ENCODE assay signal across 21 cellular contexts in the genomic region with DNA sequence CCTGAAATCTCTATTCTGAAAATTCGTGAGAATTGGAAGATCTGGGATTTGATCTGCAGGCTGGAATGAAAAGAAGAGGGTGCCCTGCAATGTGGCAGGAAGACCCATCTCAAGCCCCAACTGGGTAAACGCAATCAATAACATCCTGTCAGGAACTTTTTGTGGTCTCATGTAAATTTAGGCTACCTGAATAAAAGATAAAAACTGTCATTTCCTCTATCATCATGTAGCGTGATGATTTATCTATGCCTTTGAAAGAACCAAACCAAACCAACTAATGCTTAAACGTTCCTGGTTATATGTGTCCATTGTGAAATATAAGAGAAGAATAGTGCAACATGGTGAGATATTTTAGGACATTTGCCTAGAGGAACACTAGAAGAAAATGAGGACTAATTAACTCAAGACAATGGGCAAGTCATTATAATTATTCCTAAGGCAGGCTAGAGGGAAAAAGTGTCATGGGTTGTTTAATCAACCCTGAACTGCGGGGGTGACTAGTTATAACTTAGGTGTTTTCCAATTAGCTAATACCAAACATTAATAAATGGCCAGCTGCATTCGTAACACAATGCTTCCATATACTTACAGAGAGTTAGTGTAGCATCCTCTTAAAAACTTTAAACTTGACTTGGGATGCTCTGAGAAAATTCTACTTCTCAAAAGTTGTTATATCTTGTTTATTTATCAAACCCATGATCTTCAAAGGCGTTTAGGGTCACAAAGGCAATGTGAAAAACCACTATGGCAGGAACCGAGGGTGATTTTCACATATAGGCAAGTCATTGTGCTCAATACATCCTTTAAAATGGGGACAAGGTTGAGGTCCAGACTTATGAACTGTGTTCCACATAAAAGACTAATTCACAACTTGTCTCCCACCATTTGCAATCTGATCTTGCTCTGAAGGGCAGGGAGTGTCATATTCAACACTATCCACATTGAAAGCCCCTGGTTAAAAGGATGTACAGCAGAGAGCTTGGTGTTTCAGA. TPM values are rescaled to one million over a fixed set of nuclear protein-coding genes. Genes with fewer than 3 reads are reported as not detected.
DNase-seq lines count a peak whose midpoint lies in the region; ATAC-seq, FAIRE-seq and TF ChIP-seq lines count a peak whose summit lies in the region.
"Had no signal": no experiment of that assay in that cellular context is flagged by ENCODE, and none has a peak within 500 bp of the region (broad histone marks: within the 10 kb centered on the region; RNA-seq: fewer than 3 reads in every experiment).

No MANE protein-coding gene starts in this region.

- FAIRE-seq in H54 (lab: Jason Lieb, UNC) (peak; percentile 57), RCC 7860 (lab: Jason Lieb, UNC) (no peak)
- FAIRE-seq: frontal cortex, keratinocyte had no signal

- peaks cover 7% of the 10 kb centered on the region for H3K27me3 Mint-ChIP-seq in activated T-helper 2 cell treated with anti-CD3 and anti-CD28 coated beads, Interferon-gamma antibody, Interleukin-2, Interleukin-4, amounts not matched to agents 10 μg/mL and 5 μg/mL and 100 μg/mL, durations not matched to agents 14 hours and 24 hours and 36 hours (ENCODE audit: low read depth)
- peaks cover 29 to 50% (median 34%) of the 10 kb centered on the region in 3 donors for H3K27me3 Mint-ChIP-seq in naive B cell

- ATAC-seq in naive B cell (ENCODE audit: low read depth in 2 of 2), result peak; percentile 52 to 60
- no peak for ATAC-seq in GM19023 (IDR thresholded peaks at IDR 0.05; ENCODE audit: unreplicated experiment)
- ATAC-seq: activated T-cell treated with anti-CD3 and anti-CD28 coated beads, Interleukin-2, amount 50 U/mL, for 72 hours; upper lobe of right lung had no signal

- no peak for TF ChIP-seq POLR2A in H54 (IDR thresholded peaks at IDR 0.05; ENCODE audit: low read depth, low read length)

- no peaks in the 10 kb centered on the region for H3K36me3 ChIP-seq in DOHH2 (ENCODE audit: control insufficient read depth, low read length)
- H3K36me3 ChIP-seq: upper lobe of right lung had no signal

- H3K4me3 ChIP-seq in DOHH2 (ENCODE audit: low read length), result peak overlapping the region; percentile 26
- H3K4me3 ChIP-seq: lung, upper lobe of right lung had no signal

- no peak overlapping the region for H3K27ac ChIP-seq in DOHH2 (ENCODE audit: low read depth, low read length)
- H3K27ac ChIP-seq: parathyroid adenoma, upper lobe of right lung, VCaP had no signal

- H3K4me3 Mint-ChIP-seq in activated T-helper 2 cell treated with anti-CD3 and anti-CD28 coated beads, Interferon-gamma antibody, Interleukin-2, Interleukin-4, amounts not matched to agents 10 μg/mL and 5 μg/mL and 100 μg/mL, durations not matched to agents 14 hours and 24 hours and 36 hours (ENCODE audit: low read depth), result no peak overlapping the region
- H3K4me3 Mint-ChIP-seq in naive B cell, result peak overlapping the region in 1 of 8 donors; percentile 10

- peak overlapping the region; percentile 52 for H3K4me2 ChIP-seq in DOHH2 (ENCODE audit: low read length)

- intact Hi-C loops in activated T-helper 2 cell treated with anti-CD3 and anti-CD28 coated beads, Interferon-gamma antibody, Interleukin-2, Interleukin-4, amounts not matched to agents 10 μg/mL and 5 μg/mL and 100 μg/mL, durations not matched to agents 14 hours and 24 hours and 36 hours (cut with micrococcal nuclease), result no loop called here

- H3K9me3 Mint-ChIP-seq in activated T-helper 2 cell treated with anti-CD3 and anti-CD28 coated beads, Interferon-gamma antibody, Interleukin-2, Interleukin-4, amounts not matched to agents 10 μg/mL and 5 μg/mL and 100 μg/mL, durations not matched to agents 14 hours and 24 hours and 36 hours, result peaks cover 4% of the 10 kb centered on the region
- H3K9me3 Mint-ChIP-seq in naive B cell, result peaks cover 0 to 2% (median 0%) of the 10 kb centered on the region in 7 donors

- H3K4me1 ChIP-seq in DOHH2 (ENCODE audit: control insufficient read depth, low read length), result peaks cover 28% of the 10 kb centered on the region
- H3K4me1 ChIP-seq: parathyroid adenoma, upper lobe of right lung had no signal

- no peaks in the 10 kb centered on the region for H3K9me2 ChIP-seq in DOHH2 (replicated peaks; ENCODE audit: control insufficient read depth, low read length)

- H3K27ac Mint-ChIP-seq in activated T-helper 2 cell treated with anti-CD3 and anti-CD28 coated beads, Interferon-gamma antibody, Interleukin-2, Interleukin-4, amounts not matched to agents 10 μg/mL and 5 μg/mL and 100 μg/mL, durations not matched to agents 14 hours and 24 hours and 36 hours, result peak overlapping the region; percentile 8
- no peak overlapping the region for H3K27ac Mint-ChIP-seq in naive B cell
- H3K27ac Mint-ChIP-seq: activated T-cell treated with anti-CD3 and anti-CD28 coated beads, Interleukin-2, amount 50 U/mL, for 72 hours had no signal

- TF ChIP-seq CTCF in DOHH2 (IDR thresholded peaks at IDR 0.05; ENCODE audit: low read depth, low read length, poor library complexity, severe bottlenecking), result no peak

- no peaks in the 10 kb centered on the region for H3K27me3 ChIP-seq in DOHH2 (ENCODE audit: control insufficient read depth, low read length)
- H3K27me3 ChIP-seq: upper lobe of right lung had no signal

- H3F3A ChIP-seq in DOHH2 (ENCODE audit: control insufficient read depth, insufficient read depth), result no peaks in the 10 kb centered on the region

- peaks cover 28% of the 10 kb centered on the region for H3K4me1 Mint-ChIP-seq in activated T-helper 2 cell treated with anti-CD3 and anti-CD28 coated beads, Interferon-gamma antibody, Interleukin-2, Interleukin-4, amounts not matched to agents 10 μg/mL and 5 μg/mL and 100 μg/mL, durations not matched to agents 14 hours and 24 hours and 36 hours (ENCODE audit: low read depth)
- H3K4me1 Mint-ChIP-seq in naive B cell, result peaks cover 20 to 30% (median 26%) of the 10 kb centered on the region in 3 donors

- DNase-seq in H54 (ENCODE audit: insufficient read length, low spot score) (no peak), naive B cell (no peak), NCI-H1105 (lab: John Stamatoyannopoulos, UW) (no peak), RCC 7860 (ENCODE audit: low spot score) (no peak), HUDEP-2 (lab: John Stamatoyannopoulos, UW; ENCODE audit: unreplicated experiment in 76 of 76) (no peak)
- no peak for DNase-seq in activated T-helper 2 cell treated with anti-CD3 and anti-CD28 coated beads, Interferon-gamma antibody, Interleukin-2, Interleukin-4, amounts not matched to agents 10 μg/mL and 5 μg/mL and 100 μg/mL, durations not matched to agents 14 hours and 24 hours and 36 hours (ENCODE audit: low spot score)
- DNase-seq: activated T-cell treated with anti-CD3 and anti-CD28 coated beads, Interleukin-2, amount 50 U/mL, for 72 hours; hypothalamus; NCI-H1417 treated with DMSO at 0.1 percent for 48 hours; NCI-H2171; NCI-H526 treated with DMSO at 0.1 percent for 48 hours; SHP77 treated with DMSO at 0.1 percent for 48 hours; stimulated activated CD4-positive, alpha-beta T cell treated with anti-CD3 and anti-CD28 coated beads, Interleukin-2, amount 100 ng/mL, for 24 hours; upper lobe of right lung had no signal

- H3K79me2 ChIP-seq in DOHH2 (ENCODE audit: control insufficient read depth, low read length), result no peaks in the 10 kb centered on the region
- H3K79me2 ChIP-seq: parathyroid adenoma had no signal

- no peaks in the 10 kb centered on the region for H4K20me1 ChIP-seq in DOHH2 (ENCODE audit: control insufficient read depth, insufficient read depth, low read depth, low read length)

- H3K36me3 Mint-ChIP-seq in activated T-helper 2 cell treated with anti-CD3 and anti-CD28 coated beads, Interferon-gamma antibody, Interleukin-2, Interleukin-4, amounts not matched to agents 10 μg/mL and 5 μg/mL and 100 μg/mL, durations not matched to agents 14 hours and 24 hours and 36 hours (ENCODE audit: low read depth), result no peaks in the 10 kb centered on the region
- H3K36me3 Mint-ChIP-seq in naive B cell, result no peaks in the 10 kb centered on the region

- no peaks in the 10 kb centered on the region for H3K9me3 ChIP-seq in DOHH2 (ENCODE audit: control insufficient read depth, insufficient read depth, low read length)
- H3K9me3 ChIP-seq: upper lobe of right lung had no signal

RNA-seq across cellular contexts. Expression of gene ADO, which starts 48.6 kb away (rescaled TPM):
- 34.1 and 35.1 TPM in 2 replicates for total RNA-seq in activated T-helper 2 cell treated with anti-CD3 and anti-CD28 coated beads, Interferon-gamma antibody, Interleukin-2, Interleukin-4, amounts not matched to agents 10 μg/mL and 5 μg/mL and 100 μg/mL, durations not matched to agents 14 hours and 24 hours and 36 hours
- polyA plus RNA-seq in naive B cell (ENCODE audit: low read depth in 6 of 6), result 1 to 10 TPM; 1.4 to 4.9 (median 3.8) TPM
